In the genomic region with DNA sequence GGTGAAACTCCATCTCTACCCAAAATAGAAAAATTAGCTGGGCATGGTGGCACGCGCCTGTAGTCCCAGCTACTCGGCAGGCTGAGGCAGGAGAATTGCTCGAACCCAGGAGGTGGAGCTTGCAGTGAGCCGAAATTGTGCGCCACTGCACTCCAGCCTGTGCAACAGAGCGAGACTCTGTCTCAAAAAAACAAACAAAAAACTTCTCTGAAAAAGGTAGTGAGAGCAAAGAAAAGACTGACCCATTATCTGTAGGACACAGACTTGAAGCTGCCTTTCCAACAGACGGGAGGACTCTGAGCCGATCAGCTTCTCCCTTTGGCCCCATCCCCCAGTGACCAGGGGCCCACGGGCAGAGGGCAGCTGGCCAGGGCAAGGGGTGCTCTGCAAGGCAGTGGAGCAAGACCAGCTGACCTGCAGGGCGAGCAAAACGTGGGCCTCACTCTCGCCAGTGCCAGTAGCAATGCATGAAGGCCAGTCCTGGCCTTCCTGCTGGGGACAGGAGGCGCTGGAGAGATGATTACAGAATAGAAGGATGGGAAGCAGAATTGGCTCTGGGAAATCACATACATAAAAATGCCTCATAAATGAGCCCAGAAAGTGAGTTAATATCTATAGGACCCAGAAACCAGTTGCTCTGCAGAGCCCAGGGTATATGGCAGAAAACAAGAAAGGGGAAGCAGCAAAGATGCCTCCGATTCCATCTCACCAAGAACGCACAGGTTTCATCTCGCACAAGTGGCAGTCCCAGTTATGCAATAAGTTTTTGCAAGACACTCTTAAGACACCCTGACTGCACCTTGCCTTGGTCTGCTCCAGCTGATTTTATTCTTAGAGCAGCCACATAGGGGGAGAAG, we compare ENCODE assay signal across 6 cellular contexts. TPM values are rescaled to one million over a fixed set of nuclear protein-coding genes. Genes with fewer than 3 reads are reported as not detected.
DNase-seq lines count a peak whose midpoint lies in the region; TF ChIP-seq lines count a peak whose summit lies in the region.

No MANE protein-coding gene starts in this region.

- TF ChIP-seq POLR2A in lower leg skin (IDR thresholded peaks at IDR 0.05), result no peak

- H3K4me3 ChIP-seq in skin epidermis, result peak overlapping the region; percentile 52 to 98 (median 88)
- no peak overlapping the region for H3K4me3 ChIP-seq in lower leg skin (ENCODE audit: low read depth, poor library complexity, severe bottlenecking)

- TF ChIP-seq CTCF in lower leg skin (IDR thresholded peaks at IDR 0.05), result no peak

- DNase-seq in NAMALWA (ENCODE audit: low spot score), result peak; percentile 77
- no peak for DNase-seq in ureter (ENCODE audit: low spot score)
- no peak for DNase-seq in lower leg skin (ENCODE audit: low spot score in 2 of 2)
- DNase-seq in posterior vena cava (ENCODE audit: low spot score), result no peak

- H3K27ac ChIP-seq in cingulate gyrus (ENCODE audit: low read depth, low read length) (peak overlapping the region; percentile 94), skin epidermis (peak overlapping the region in 17 of 21 experiments; percentile 2 to 96 (median 90))

- 69% methylated on average over 17 of the region's 17 CpGs for WGBS in lower leg skin, 2 donors

- intact Hi-C loops in lower leg skin (cut with DNase I; ENCODE audit: low total_unique reads) (no loop called here), posterior vena cava (cut with DNase I) (no loop called here)

RNA-seq across cellular contexts. Expression of gene EHD1, which starts 2.8 kb away (rescaled TPM):
- total RNA-seq in ureter (47.3 TPM), lower leg skin (10 to 100 TPM; 81.0 to 98.9 (median 90.5) TPM), posterior vena cava (100 to 1,000 TPM; 135 to 164 TPM)

RNA-seq across cellular contexts. Expression of gene CDC42BPG, which starts 31.1 kb away (rescaled TPM):
- 28.5 TPM for total RNA-seq in ureter
- total RNA-seq in lower leg skin, result 10 to 100 TPM; 40.3 to 81.3 (median 50.1) TPM
- total RNA-seq in posterior vena cava, result under 1 TPM; 0.37 to 0.38 TPM

RNA-seq across cellular contexts. Expression of gene ATG2A, which starts 41.4 kb away (rescaled TPM):
- 27.9 TPM for total RNA-seq in ureter
- 100 to 1,000 TPM in 1 of 4 donors, 10 to 100 TPM in 3; 73.8 to 118 (median 91.2) TPM for total RNA-seq in lower leg skin
- total RNA-seq in posterior vena cava, result 10 to 100 TPM; 12.3 to 14.9 TPM

RNA-seq across cellular contexts. Expression of gene PPP2R5B, which starts 48.9 kb away (rescaled TPM):
- total RNA-seq in ureter (18.9 TPM), lower leg skin (10 to 100 TPM; 21.8 to 43.6 (median 34.0) TPM), posterior vena cava (10 to 100 TPM; 17.5 to 30.7 TPM)

Comparison
In these comparisons a context has a peak if more than half of its experiments do, and no peak if none do; other contexts are left out.
1. RNA of gene CDC42BPG, which starts 31.1 kb away (total RNA-seq): 40.3 to 81.3 TPM in lower leg skin and 28.5 TPM in ureter (single experiment); 0.37 to 0.38 TPM in posterior vena cava; every median in the first group is over 10 times any median in the second.